ENCODE assay signal across 9 cellular contexts in the genomic region with DNA sequence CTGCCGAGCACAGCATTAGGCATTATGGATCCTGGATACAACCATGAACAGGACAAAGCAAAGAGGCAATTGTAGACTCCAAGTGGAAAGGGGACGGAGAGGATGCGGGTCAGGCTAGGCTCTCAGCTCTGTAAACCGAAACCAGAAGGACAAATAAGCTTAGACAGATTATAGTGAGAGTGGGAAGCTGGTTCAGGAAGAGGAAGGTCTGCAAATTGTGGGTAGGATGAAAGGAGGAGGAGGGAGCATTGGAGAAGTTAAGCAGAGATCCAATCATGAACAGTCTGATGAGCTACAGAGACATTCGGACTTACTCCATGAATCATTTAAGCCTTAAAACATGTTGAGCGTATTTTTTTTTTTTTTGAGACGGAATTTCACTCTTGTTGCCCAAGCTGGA. TPM values are rescaled to one million over a fixed set of nuclear protein-coding genes. Genes with fewer than 3 reads are reported as not detected.
DNase-seq lines count a peak whose midpoint lies in the region; TF ChIP-seq lines count a peak whose summit lies in the region.
"Had no signal": no experiment of that assay in that cellular context is flagged by ENCODE, and none has a peak within 500 bp of the region (broad histone marks: within the 10 kb centered on the region; RNA-seq: fewer than 3 reads in every experiment).

No MANE protein-coding gene starts in this region.

- H3K27ac ChIP-seq in BLaER1 treated with 17β-estradiol and CSF1 and Interleukin-3, amounts not matched to agents 10 nM and 100 nM = peak overlapping the region in 7 of 11 experiments; percentile 0 to 58 (median 13); a peak in 5 of 22 replicates
- H3K27ac ChIP-seq in H9 (ENCODE audit: insufficient read length, low read depth, low read length) = no peak overlapping the region

- H3K9me3 Mint-ChIP-seq in H9 = no peaks in the 10 kb centered on the region; a peak in 2 of 5 replicates

- no peak overlapping the region for H4K5ac ChIP-seq in H9 (ENCODE audit: insufficient read length, low read depth, low read length)

- H2BK12ac ChIP-seq in H9 (ENCODE audit: insufficient read length, low read depth, low read length) = no peak overlapping the region

- no peak overlapping the region for H3K14ac ChIP-seq in H9 (ENCODE audit: insufficient read depth, low read length)

- no peak overlapping the region for H2BK5ac ChIP-seq in H9 (ENCODE audit: insufficient read length, low read length)

- WGBS in H9 (ENCODE audit: extremely low coverage, insufficient read length, low lambda C conversion rate) = no CpG with 5 or more reads among the region's 7 CpGs

- H3K36me3 ChIP-seq in BLaER1 treated with 17β-estradiol and CSF1 and Interleukin-3, amounts not matched to agents 10 nM and 100 nM = peaks cover 12 to 68% (median 56%) of the 10 kb centered on the region in 11 experiments; a peak in 20 of 22 replicates

- H3K79me1 ChIP-seq in H9 (ENCODE audit: insufficient read depth, low read depth, low read length, poor library complexity, severe bottlenecking) = peaks cover 6% of the 10 kb centered on the region

- peaks cover 53% of the 10 kb centered on the region for H3K79me2 ChIP-seq in H9 (ENCODE audit: insufficient read depth, low read length)

- no peaks in the 10 kb centered on the region for H3K9me3 ChIP-seq in BLaER1 treated with 17β-estradiol and CSF1 and Interleukin-3, amounts not matched to agents 10 nM and 100 nM (replicated peaks in 1 of 11)
- H3K9me3 ChIP-seq in H9 (ENCODE audit: control insufficient read depth, low read depth, low read length) = no peaks in the 10 kb centered on the region

- peaks cover 71 to 96% (median 72%) of the 10 kb centered on the region in 11 experiments for H4K20me1 ChIP-seq in BLaER1 treated with 17β-estradiol and CSF1 and Interleukin-3, amounts not matched to agents 10 nM and 100 nM
- H4K20me1 ChIP-seq in H9 (ENCODE audit: control insufficient read depth, insufficient read depth, insufficient read length) = no peaks in the 10 kb centered on the region

- H3K4ac ChIP-seq in H9 (ENCODE audit: low read depth, low read length) = no peak overlapping the region

- no peak overlapping the region for H3K18ac ChIP-seq in H9 (ENCODE audit: insufficient read length, low read depth, low read length)

- no peak overlapping the region for H2BK15ac ChIP-seq in H9 (ENCODE audit: low read depth, low read length)

- no peak for DNase-seq in H9
- DNase-seq in SKM-1 (lab: John Stamatoyannopoulos, UW; ENCODE audit: unreplicated experiment) = peak; percentile 27
- peak; percentile 76 for DNase-seq in fibroblast of villous mesenchyme (ENCODE audit: low read depth)
- DNase-seq in NCI-H526 (lab: John Stamatoyannopoulos, UW) = no peak
- DNase-seq in activated gamma-delta T cell (lab: John Stamatoyannopoulos, UW) = no peak
- DNase-seq in effector CD4-positive, alpha-beta T cell = no peak
- no peak for DNase-seq in NCI-H1417 treated with DMSO at 0.1 percent for 48 hours (lab: John Stamatoyannopoulos, UW)
- DNase-seq: NCI-H1694 had no signal

- H2AK5ac ChIP-seq in H9 (ENCODE audit: insufficient read length, low read length) = no peak overlapping the region

- peak overlapping the region; percentile 92 to 96 for H3K4me3 Mint-ChIP-seq in H9

- no peak overlapping the region for H4K91ac ChIP-seq in H9 (ENCODE audit: insufficient read length, low read depth, low read length)

- H3T11ph ChIP-seq in H9 (ENCODE audit: low read length) = no peak overlapping the region

- H3K27me3 Mint-ChIP-seq in H9 (ENCODE audit: low read depth) = no peaks in the 10 kb centered on the region

- H4K8ac ChIP-seq in H9 (replicated peaks; ENCODE audit: insufficient read length, low read depth, low read length) = no peak overlapping the region

- H3K4me1 ChIP-seq in BLaER1 treated with 17β-estradiol and CSF1 and Interleukin-3, amounts not matched to agents 10 nM and 100 nM = peaks cover 44 to 52% (median 48%) of the 10 kb centered on the region in 10 experiments
- no peaks in the 10 kb centered on the region; the same call in 1 of the 2 replicates for H3K4me1 ChIP-seq in H9 (ENCODE audit: insufficient read depth, low read length)

- no peak overlapping the region for H3K56ac ChIP-seq in H9 (ENCODE audit: insufficient read length, low read depth, low read length)

- H2AFZ ChIP-seq in H9 (ENCODE audit: low read length) = no peak overlapping the region

- H3K23me2 ChIP-seq in H9 (ENCODE audit: insufficient read length, low read depth, low read length, poor library complexity, severe bottlenecking) = peaks cover 4% of the 10 kb centered on the region

- H2BK120ac ChIP-seq in H9 (ENCODE audit: low read depth, low read length, poor library complexity, severe bottlenecking) = no peak overlapping the region

- H3K4me3 ChIP-seq in BLaER1 treated with 17β-estradiol and CSF1 and Interleukin-3, amounts not matched to agents 10 nM and 100 nM = peak overlapping the region in 6 of 10 experiments; percentile 22 to 88 (median 55); a peak in 9 of 20 replicates
- peak overlapping the region; percentile 86 for H3K4me3 ChIP-seq in fibroblast of villous mesenchyme (ENCODE audit: low read depth, low read length)

- H3K27ac Mint-ChIP-seq in H9 = peak overlapping the region in 2 of 3 experiments; percentile 26 to 63; a peak in 4 of 7 replicates

- H3K36me3 Mint-ChIP-seq in H9 (ENCODE audit: insufficient read depth in 1 of 3, low read depth in 3 of 3) = peaks cover 15 to 31% (median 27%) of the 10 kb centered on the region in 3 experiments

- no peak overlapping the region for H3K23ac ChIP-seq in H9 (ENCODE audit: insufficient read length, low read depth, low read length)

- TF ChIP-seq CTCF in H9 (conservative IDR thresholded peaks at IDR 0.05) (no peak), fibroblast of villous mesenchyme (IDR thresholded peaks at IDR 0.05; ENCODE audit: insufficient read depth, low read depth, low read length) (no peak)

- no peak overlapping the region for H2BK20ac ChIP-seq in H9 (ENCODE audit: low read depth, low read length, poor library complexity, severe bottlenecking)

- H3K4me1 Mint-ChIP-seq in H9 = peaks cover 20 to 26% of the 10 kb centered on the region in 2 experiments

- peak overlapping the region; percentile 83 to 97 (median 95) for H3K4me2 ChIP-seq in BLaER1 treated with 17β-estradiol and CSF1 and Interleukin-3, amounts not matched to agents 10 nM and 100 nM
- H3K4me2 ChIP-seq in H9 (ENCODE audit: insufficient read depth, insufficient read length, low read length) = peak overlapping the region; percentile 59

- H3K9ac ChIP-seq in BLaER1 treated with 17β-estradiol and CSF1 and Interleukin-3, amounts not matched to agents 10 nM and 100 nM = peak overlapping the region in 9 of 11 experiments; percentile 4 to 56 (median 16); a peak in 5 of 22 replicates
- no peak overlapping the region for H3K9ac ChIP-seq in H9 (ENCODE audit: extremely low read depth, insufficient read length, low read length)

- H3K27me3 ChIP-seq in BLaER1 treated with 17β-estradiol and CSF1 and Interleukin-3, amounts not matched to agents 10 nM and 100 nM = no peaks in the 10 kb centered on the region
- H3K27me3 ChIP-seq in H9 (ENCODE audit: insufficient read depth, low read length) = no peaks in the 10 kb centered on the region

RNA-seq across cellular contexts. Expression of gene MSH6, which starts 3.0 kb away (rescaled TPM):
- 303 and 313 TPM in 2 replicates for total RNA-seq in H9 (2021)
- 42.2 and 46.2 TPM in 2 replicates for total RNA-seq in fibroblast of villous mesenchyme

Comparison
In these comparisons a context has a peak if more than half of its experiments do, and no peak if none do; other contexts are left out.
1. DNase-seq: peak in SKM-1 (single experiment) and fibroblast of villous mesenchyme (single experiment); none in H9 (single experiment), NCI-H526 (0 of 2), activated gamma-delta T cell (single experiment), effector CD4-positive, alpha-beta T cell (single experiment) and NCI-H1417 treated with DMSO at 0.1 percent for 48 hours (single experiment).